In genomic region chr10:132407846-132408278, GRCh38 we compare ENCODE assay signal across 8 cellular contexts. TPM values are rescaled to one million over a fixed set of nuclear protein-coding genes. Genes with fewer than 3 reads are reported as not detected.
DNase-seq lines count a peak whose midpoint lies in the region; ATAC-seq, FAIRE-seq and TF ChIP-seq lines count a peak whose summit lies in the region.

No MANE protein-coding gene starts in this region.

- H4K8ac ChIP-seq in H1 (ENCODE audit: extremely low read depth, insufficient read depth, low read length) = peak overlapping the region; percentile 92; the same call in 1 of the 2 replicates

- H2BK15ac ChIP-seq in H1 (ENCODE audit: low read length) = peak overlapping the region; percentile 66; the same call in 1 of the 2 replicates

- H3K23me2 ChIP-seq in H1 (ENCODE audit: low read depth, low read length) = no peaks in the 10 kb centered on the region

- H2AK5ac ChIP-seq in H1 (ENCODE audit: low read depth, low read length) = peak overlapping the region; percentile 100; the same call in 1 of the 2 replicates

- peaks cover 0 to 8% (median 2%) of the 10 kb centered on the region in 4 experiments; a peak in 3 of 8 replicates for H3K36me3 ChIP-seq in H1 (ENCODE audit: control insufficient read depth in 2 of 4, insufficient read depth in 4 of 4, low read length in 3 of 4)
- H3K36me3 ChIP-seq in BE2C = peaks cover 16% of the 10 kb centered on the region

- H3K4ac ChIP-seq in H1 (replicated peaks; ENCODE audit: insufficient read length, low read depth, low read length) = peak overlapping the region; percentile 86

- peak overlapping the region; percentile 60 to 61 for H3K4me2 ChIP-seq in H1 (ENCODE audit: insufficient read depth in 1 of 2, low read depth in 2 of 2, low read length in 2 of 2)

- no peak for ATAC-seq in HG03442 (IDR thresholded peaks at IDR 0.05; ENCODE audit: unreplicated experiment)

- H3K79me1 ChIP-seq in H1 (ENCODE audit: low read depth, low read length) = peaks cover 5% of the 10 kb centered on the region; the same call in 1 of the 2 replicates

- peak overlapping the region; percentile 100 for H4K91ac ChIP-seq in H1 (replicated peaks; ENCODE audit: insufficient read length, low read length)

- peak overlapping the region; percentile 27 for H3K56ac ChIP-seq in H1 (replicated peaks; ENCODE audit: insufficient read length, low read depth, low read length)

- WGBS in H1 (ENCODE audit: extremely low coverage in 1 of 2, insufficient coverage in 1 of 2, insufficient read length in 1 of 2, insufficient replicate concordance in 2 of 2, low coverage in 1 of 2, low lambda C conversion rate in 2 of 2, missing lambda C conversion rate in 1 of 2), 2 experiments = 16% methylated on average over 16 of the region's 17 CpGs; no CpG with 5 or more reads in 1 of the 2 experiments

- H4K20me1 ChIP-seq in H1 (replicated peaks in 1 of 2; ENCODE audit: control insufficient read depth in 1 of 2, insufficient read depth in 2 of 2, low read length in 2 of 2) = peaks cover 0 to 3% of the 10 kb centered on the region in 2 experiments

- H4K5ac ChIP-seq in H1 (ENCODE audit: insufficient read length, low read depth, low read length) = peak overlapping the region; percentile 96

- H3K18ac ChIP-seq in H1 (ENCODE audit: extremely low read depth, low read length) = peak overlapping the region; percentile 99

- H3K4me3 ChIP-seq in AG10803 (ENCODE audit: low read length) (no peak overlapping the region), NB4 (ENCODE audit: low read depth, low read length) (no peak overlapping the region), H1 (ENCODE audit: extremely low read depth in 1 of 4, insufficient read depth in 2 of 4, low read depth in 3 of 4, low read length in 4 of 4) (peak overlapping the region in 3 of 4 experiments; percentile 11 to 45 (median 18); a peak in 3 of 8 replicates), BE2C (ENCODE audit: low read depth, low read length) (no peak overlapping the region)

- peak overlapping the region; percentile 100; the same call in 1 of the 2 replicates for H2BK12ac ChIP-seq in H1 (ENCODE audit: low read depth, low read length)

- no peaks in the 10 kb centered on the region for H3K27me3 ChIP-seq in H1 (replicated peaks in 1 of 4; ENCODE audit: control insufficient read depth in 3 of 4, extremely low read depth in 1 of 4, insufficient read depth in 3 of 4, low read length in 3 of 4)
- H3K27me3 ChIP-seq in BE2C = no peaks in the 10 kb centered on the region

- TF ChIP-seq POLR2A in NB4 (IDR thresholded peaks at IDR 0.05; ENCODE audit: extremely low read depth, insufficient read length) (no peak), H1 (IDR thresholded peaks at IDR 0.05; ENCODE audit: control extremely low read depth in 1 of 2, low read depth in 2 of 2, low read length in 2 of 2) (peak in 1 of 2 experiments; percentile 65; a peak in 2 of 3 replicates)

- no peaks in the 10 kb centered on the region for H3K79me2 ChIP-seq in H1 (ENCODE audit: control insufficient read depth in 1 of 2, insufficient read depth in 2 of 2, low read length in 2 of 2)

- CTCF ChIA-PET in H1 (lab: Charles Lee; ENCODE audit: partially characterized antibody) = interaction anchor here (0.9 to 1.5 kb wide), 3 partner anchors 15 to 39 kb away, joined by 3 to 4 read pairs (median 3); no protein-coding TSS in a partner anchor

- H2BK120ac ChIP-seq in H1 (replicated peaks; ENCODE audit: low read depth, low read length) = peak overlapping the region; percentile 80

- peak; percentile 77 for FAIRE-seq in H1 (lab: Jason Lieb, UNC)

- POLR2A ChIA-PET in H1 (lab: Charles Lee; ENCODE audit: partially characterized antibody) = interaction anchor here (0.8 to 5.6 kb wide), 4 partner anchors 10 to 37 kb away, joined by 3 to 71 read pairs (median 16); partner anchors contain the start of gene PWWP2B

- TF ChIP-seq CTCF in AG10803 (conservative IDR thresholded peaks at IDR 0.05; ENCODE audit: low read length) (0 out of 2 replicates have a peak, but pooled peaks have one; percentile 3), NB4 (IDR thresholded peaks at IDR 0.05; ENCODE audit: low read depth, low read length) (no peak), H1 (IDR thresholded peaks at IDR 0.05; ENCODE audit: control extremely low read depth in 1 of 3, insufficient read depth in 1 of 3, low read depth in 1 of 3, low read length in 3 of 3) (no peak), BE2C (IDR thresholded peaks at IDR 0.05; ENCODE audit: low read depth, low read length) (no peak)

- peak in 1 of 2 experiments; percentile 98; a peak in 2 of 3 replicates for TF ChIP-seq EP300 in H1 (IDR thresholded peaks at IDR 0.05; ENCODE audit: borderline replicate concordance in 1 of 2, low read depth in 2 of 2, low read length in 2 of 2)

- no peak overlapping the region for H3K23ac ChIP-seq in H1 (ENCODE audit: insufficient read length)

- H3K14ac ChIP-seq in H1 (ENCODE audit: insufficient read length) = peak overlapping the region; percentile 58

- TF ChIP-seq RAD21 in H1 (IDR thresholded peaks at IDR 0.05 in 1 of 2, conservative IDR thresholded peaks at IDR 0.05 in 1 of 2; ENCODE audit: low read depth in 2 of 2, low read length in 2 of 2) = peak; percentile 8 to 18; a peak in 2 of 4 replicates

- H3K4me1 ChIP-seq in H1 (replicated peaks in 1 of 4; ENCODE audit: control insufficient read depth in 3 of 4, insufficient read depth in 4 of 4, low read length in 3 of 4) (peaks cover 3 to 51% (median 40%) of the 10 kb centered on the region in 4 experiments), BE2C (peaks cover 31% of the 10 kb centered on the region)

- peak overlapping the region; percentile 82 for H3K27ac ChIP-seq in H1 (ENCODE audit: low read depth, low read length)

- no peak overlapping the region for H2AFZ ChIP-seq in H1 (ENCODE audit: low read length)

- peak overlapping the region in 2 of 4 experiments; percentile 31 to 57; a peak in 4 of 7 replicates for H3K9ac ChIP-seq in H1 (replicated peaks in 1 of 4; ENCODE audit: extremely low read depth in 1 of 4, low read depth in 3 of 4, low read length in 3 of 4)

- H2BK20ac ChIP-seq in H1 (ENCODE audit: low read length) = peak overlapping the region; percentile 97

- DNase-seq in AG10803 (ENCODE audit: low read depth) (peak; percentile 37), NB4 (ENCODE audit: low read depth) (peak; percentile 28), H1 (ENCODE audit: low read depth in 1 of 2, low spot score in 2 of 2) (peak in 1 of 2 experiments; percentile 91), mucosa of gallbladder (ENCODE audit: low spot score) (peak; percentile 91), BE2C (no peak), activated gamma-delta T cell treated with Interleukin-2 at 50 U/mL for 16 hours (no peak)
- no peak for DNase-seq in activated CD4-positive, alpha-beta T cell treated with anti-CD3 and anti-CD28 coated beads for 4 hours

- H3K9me3 ChIP-seq in H1 (ENCODE audit: insufficient read depth in 2 of 2, low read depth in 1 of 2, low read length in 1 of 2) = no peaks in the 10 kb centered on the region
- no peaks in the 10 kb centered on the region for H3K9me3 ChIP-seq in BE2C

- H2BK5ac ChIP-seq in H1 (ENCODE audit: low read depth, low read length) = peak overlapping the region; percentile 97

TF ChIP-seq in H1, 55 proteins besides CTCF, POLR2A, EP300 and RAD21 (continues in another document):
- TF ChIP-seq TAF1 (IDR thresholded peaks at IDR 0.05; ENCODE audit: low read depth, low read length) = peak; percentile 70
- TF ChIP-seq BRCA1 (IDR thresholded peaks at IDR 0.05; ENCODE audit: low read depth, low read length) = no peak
- no peak for TF ChIP-seq NRF1 (IDR thresholded peaks at IDR 0.05; ENCODE audit: low read depth, low read length)
- TF ChIP-seq KDM4A (IDR thresholded peaks at IDR 0.05; ENCODE audit: low read depth, low read length, severe bottlenecking) = no peak
- TF ChIP-seq FOSL1 (IDR thresholded peaks at IDR 0.05; ENCODE audit: insufficient read depth, low read depth, low read length) = no peak
- peak; percentile 47 for TF ChIP-seq BACH1 (IDR thresholded peaks at IDR 0.05; ENCODE audit: low read length)
- peak; percentile 84; the same call in 1 of the 2 replicates for TF ChIP-seq GABPA (IDR thresholded peaks at IDR 0.05; ENCODE audit: borderline replicate concordance, insufficient read depth, low read length)
- 0 out of 2 replicates have a peak, but pooled peaks have one; percentile 40 for TF ChIP-seq JUND (IDR thresholded peaks at IDR 0.05; ENCODE audit: low read length)
- TF ChIP-seq SRF (IDR thresholded peaks at IDR 0.05; ENCODE audit: low read depth, low read length) = no peak
- no peak; the same call in 1 of the 2 replicates for TF ChIP-seq E2F6 (IDR thresholded peaks at IDR 0.05)
- TF ChIP-seq SUZ12 (IDR thresholded peaks at IDR 0.05; ENCODE audit: low read length) = no peak
- no peak for TF ChIP-seq CBX5 (IDR thresholded peaks at IDR 0.05; ENCODE audit: low read depth, low read length)
- TF ChIP-seq SP4 (IDR thresholded peaks at IDR 0.05; ENCODE audit: low read length) = no peak
- TF ChIP-seq ATF3 (IDR thresholded peaks at IDR 0.05; ENCODE audit: insufficient read depth, low read depth, low read length) = no peak
- peak; percentile 100 for TF ChIP-seq ASH2L (IDR thresholded peaks at IDR 0.05; ENCODE audit: low read length)
- TF ChIP-seq RFX5 (IDR thresholded peaks at IDR 0.05; ENCODE audit: borderline replicate concordance, low read depth, low read length) = no peak
- TF ChIP-seq RBBP5 (IDR thresholded peaks at IDR 0.05; ENCODE audit: borderline replicate concordance, low read depth, low read length) = peak; percentile 98

RNA-seq across cellular contexts. Expression of gene PWWP2B, which starts 10.9 kb away (rescaled TPM):
- total RNA-seq in H1 (2021; fragmentation: NEBNext Ultra II Directional; extraction: Animal tissue kit (Norgen Biotek cat#: 25700)) = 10.8 and 11.0 TPM in 2 replicates
- polyA plus RNA-seq in H1 (2011; rRNA removed) = 5.3 and 9.4 TPM in 2 replicates
- 7.2 TPM for polyA plus RNA-seq in H1 (2011; cell fraction: cytosol; rRNA removed)
- polyA plus RNA-seq in H1 (2011; cell fraction: nucleus; rRNA removed) = 17.0 TPM
- 4.8 to 8.4 TPM (median 8.0 TPM) in 4 replicates for polyA plus RNA-seq in H1 (2012, experiment 1 of 2)
- polyA plus RNA-seq in H1 (2012, experiment 2 of 2) = 6.0 TPM
- polyA plus RNA-seq in H1 (2013, experiment 1 of 2) = 6.0 TPM
- polyA plus RNA-seq in H1 (2013, experiment 2 of 2) = 5.5 TPM
- polyA minus RNA-seq in H1 (2011; rRNA and poly(A)+ RNA removed) = 1.2 and 1.4 TPM in 2 replicates
- polyA minus RNA-seq in H1 (2011; cell fraction: cytosol; rRNA and poly(A)+ RNA removed) = 5.2 TPM
- 7.0 TPM for polyA minus RNA-seq in H1 (2011; cell fraction: nucleus; rRNA and poly(A)+ RNA removed)
- total RNA-seq in mucosa of gallbladder = 52.9 TPM
- 52.5 TPM for polyA plus RNA-seq in BE2C (2012; ENCODE audit: insufficient read depth, insufficient read length, low read depth)

Comparison
In these comparisons a context has a peak if more than half of its experiments do, and no peak if none do; other contexts are left out.
1. DNase-seq: peak in AG10803 (single experiment), NB4 (single experiment) and mucosa of gallbladder (single experiment); none in BE2C (single experiment), activated CD4-positive, alpha-beta T cell treated with anti-CD3 and anti-CD28 coated beads for 4 hours (0 of 2) and activated gamma-delta T cell treated with Interleukin-2 at 50 U/mL for 16 hours (single experiment).
2. H3K4me3 ChIP-seq: peak in H1 (3 of 4); none in AG10803 (single experiment), NB4 (single experiment) and BE2C (single experiment).